Comparison of ENCODE assay signal across 8 cellular contexts in genomic region chr11:23540101-23540561, GRCh38.
DNase-seq lines count a peak whose midpoint lies in the region; ATAC-seq and TF ChIP-seq lines count a peak whose summit lies in the region.

No MANE protein-coding gene starts in this region.

- no peaks in the 10 kb centered on the region for H3K9me3 ChIP-seq in testis

- CTCF ChIA-PET in activated CD8-positive, alpha-beta T cell treated with anti-CD3 and anti-CD28 coated beads, Interleukin-2, amount 10 ng/mL, durations not matched to agents 7 days and 5 days (lab: Charles Lee), result interaction anchor here (0.7 to 2.3 kb wide), 3 partner anchors 13 to 667 kb away, joined by 3 to 14 read pairs (median 3); no protein-coding TSS in a partner anchor

- H3K27ac ChIP-seq in testis, result no peak overlapping the region

- POLR2A ChIA-PET in activated CD8-positive, alpha-beta T cell treated with anti-CD3 and anti-CD28 coated beads, Interleukin-2, amount 10 ng/mL, durations not matched to agents 7 days and 5 days (lab: Charles Lee), result no interaction called here

- H3K27me3 ChIP-seq in testis, result no peaks in the 10 kb centered on the region

- no peak overlapping the region for H3K27ac Mint-ChIP-seq in activated CD8-positive, alpha-beta T cell treated with anti-CD3 and anti-CD28 coated beads, Interleukin-2, amount 10 ng/mL, durations not matched to agents 7 days and 5 days

- peak in 2 of 3 experiments; percentile 39 to 72 for TF ChIP-seq CTCF in testis (IDR thresholded peaks at IDR 0.05)

- no peaks in the 10 kb centered on the region for H3K4me1 Mint-ChIP-seq in activated CD8-positive, alpha-beta T cell treated with anti-CD3 and anti-CD28 coated beads, Interleukin-2, amount 10 ng/mL, durations not matched to agents 7 days and 5 days (ENCODE audit: low read depth)

- H3K36me3 ChIP-seq in testis (ENCODE audit: low read depth, missing control alignments), result no peaks in the 10 kb centered on the region

- DNase-seq in COR-L47 (lab: John Stamatoyannopoulos, UW), result peak; percentile 46
- peak; percentile 41 for DNase-seq in NCI-H187 treated with DMSO at 0.1 percent for 48 hours (lab: John Stamatoyannopoulos, UW)
- peak; percentile 22 for DNase-seq in activated CD8-positive, alpha-beta T cell treated with anti-CD3 and anti-CD28 coated beads, Interleukin-2, amount 10 ng/mL, durations not matched to agents 7 days and 5 days
- peak; percentile 52 for DNase-seq in iris pigment epithelial cell (ENCODE audit: low read depth)
- DNase-seq in testis, result peak; percentile 23
- no peak for DNase-seq in stimulated activated naive CD4-positive, alpha-beta T cell treated with Interleukin-2 at 50 U/mL for 16 hours (lab: John Stamatoyannopoulos, UW)

- H3K9me3 Mint-ChIP-seq in activated CD8-positive, alpha-beta T cell treated with anti-CD3 and anti-CD28 coated beads, Interleukin-2, amount 10 ng/mL, durations not matched to agents 7 days and 5 days (ENCODE audit: insufficient read depth), result no peaks in the 10 kb centered on the region

- H3K4me3 Mint-ChIP-seq in activated CD8-positive, alpha-beta T cell treated with anti-CD3 and anti-CD28 coated beads, Interleukin-2, amount 10 ng/mL, durations not matched to agents 7 days and 5 days, result no peak overlapping the region

- TF ChIP-seq POLR2A in testis (IDR thresholded peaks at IDR 0.05), result no peak

- H3K4me3 ChIP-seq in testis, result no peak overlapping the region

- no peaks in the 10 kb centered on the region for H3K4me1 ChIP-seq in testis

- intact Hi-C loops in testis (cut with DNase I; ENCODE audit: low total_unique reads), result no loop called here

- no peaks in the 10 kb centered on the region for H3K27me3 Mint-ChIP-seq in activated CD8-positive, alpha-beta T cell treated with anti-CD3 and anti-CD28 coated beads, Interleukin-2, amount 10 ng/mL, durations not matched to agents 7 days and 5 days (ENCODE audit: low read depth)

- ATAC-seq in GM19023 (IDR thresholded peaks at IDR 0.05; ENCODE audit: unreplicated experiment), result peak; percentile 87
- ATAC-seq in HG03039 (IDR thresholded peaks at IDR 0.05; ENCODE audit: unreplicated experiment), result peak; percentile 85
- peak; percentile 33 for ATAC-seq in activated CD8-positive, alpha-beta T cell treated with anti-CD3 and anti-CD28 coated beads, Interleukin-2, amount 10 ng/mL, durations not matched to agents 7 days and 5 days

- WGBS in testis, 2 donors, result 1 to 5% methylated on average over 8 of the region's 8 CpGs

- H3K36me3 Mint-ChIP-seq in activated CD8-positive, alpha-beta T cell treated with anti-CD3 and anti-CD28 coated beads, Interleukin-2, amount 10 ng/mL, durations not matched to agents 7 days and 5 days (ENCODE audit: low read depth), result no peaks in the 10 kb centered on the region

Comparison
In these comparisons a context has a peak if more than half of its experiments do, and no peak if none do; other contexts are left out.
1. ATAC-seq: peak in every context shown above with its lines; median percentile 87 in GM19023; 85 in HG03039; 33 in activated CD8-positive, alpha-beta T cell treated with anti-CD3 and anti-CD28 coated beads, Interleukin-2, amount 10 ng/mL, durations not matched to agents 7 days and 5 days.